ENCODE assay signal across 9 cellular contexts in genomic region chr13:96086736-96087135, GRCh38. TPM values are rescaled to one million over a fixed set of nuclear protein-coding genes. Genes with fewer than 3 reads are reported as not detected.
"Had no signal": no experiment of that assay in that cellular context is flagged by ENCODE, and none has a peak within 500 bp of the region (broad histone marks: within the 10 kb centered on the region; RNA-seq: fewer than 3 reads in every experiment).

No MANE protein-coding gene starts in this region.

- H2AFZ ChIP-seq: GM23248, GM23338 had no signal

- ATAC-seq: GM23338, HCT116 had no signal

- H3K4me3 Mint-ChIP-seq: GM23338, H9, HFFc6 had no signal

- DNase-seq: GM23248, GOT3, H7, H9, HCEC 1CT, HFFc6 had no signal

- H3K9ac ChIP-seq: GM23248 had no signal

- H3K27ac ChIP-seq: GM23248 had no signal

- H3K36me3 ChIP-seq: HAP-1 had no signal

- H3K9me3 ChIP-seq: HAP-1 had no signal

- H3K4me1 ChIP-seq: HAP-1 had no signal

- H3K27ac Mint-ChIP-seq: GM23338, H9, HFFc6 had no signal

- H3K4me3 ChIP-seq: GM23248, GM23338, HAP-1 had no signal

- H3K4me2 ChIP-seq: GM23338 had no signal

- H3K9me3 Mint-ChIP-seq: GM23338, H9, HFFc6 had no signal

RNA-seq across cellular contexts. Expression of gene HS6ST3, which starts 3.2 kb away (rescaled TPM):
- total RNA-seq: HFFc6 had no signal
